ENCODE assay signal across 8 cellular contexts in genomic region chr11:120432056-120433018, GRCh38.
DNase-seq lines count a peak whose midpoint lies in the region; ATAC-seq, FAIRE-seq and TF ChIP-seq lines count a peak whose summit lies in the region.

No MANE protein-coding gene starts in this region.

- 41 to 44% methylated on average over 4 of the region's 4 CpGs for WGBS in pancreas, 2 donors

- H3K4me1 ChIP-seq in RWPE2 (ENCODE audit: insufficient read depth, poor library complexity, severe bottlenecking) (peaks cover 14% of the 10 kb centered on the region), pancreas (peaks cover 0 to 16% (median 5%) of the 10 kb centered on the region in 3 donors)

- H3K27me3 ChIP-seq in RWPE2 (ENCODE audit: insufficient read depth, poor library complexity, severe bottlenecking) (no peaks in the 10 kb centered on the region), pancreas (no peaks in the 10 kb centered on the region)

- H3K9me3 ChIP-seq in RWPE2 (ENCODE audit: severe bottlenecking) (no peaks in the 10 kb centered on the region), pancreas (no peaks in the 10 kb centered on the region)

- H3K27ac ChIP-seq in RWPE2 (ENCODE audit: poor library complexity, severe bottlenecking) = peak overlapping the region; percentile 77
- peak overlapping the region in 2 of 4 donors; percentile 7 to 39 for H3K27ac ChIP-seq in pancreas

- H3K36me3 ChIP-seq in RWPE2 (ENCODE audit: low read depth) (peaks cover 44% of the 10 kb centered on the region), pancreas (peaks cover 0 to 4% (median 0%) of the 10 kb centered on the region in 3 donors)

- peak; percentile 20 for DNase-seq in 8988T
- DNase-seq in RWPE2 (ENCODE audit: low spot score) = peak; percentile 51
- DNase-seq in epithelial cell of esophagus (ENCODE audit: low read depth) = peak; percentile 97
- DNase-seq in pancreas = peak in 3 of 6 donors; percentile 6 to 55 (median 43)
- no peak for DNase-seq in NCI-H1105 (lab: John Stamatoyannopoulos, UW)

- TF ChIP-seq CTCF in RWPE2 (IDR thresholded peaks at IDR 0.05; ENCODE audit: poor library complexity, severe bottlenecking) = no peak
- no peak for TF ChIP-seq CTCF in epithelial cell of esophagus (IDR thresholded peaks at IDR 0.05; ENCODE audit: insufficient read depth, low read depth, low read length, missing control alignments)
- TF ChIP-seq CTCF in pancreas (IDR thresholded peaks at IDR 0.05) = no peak

- intact Hi-C loops in pancreas (cut with DNase I) = no loop called here

- ATAC-seq in GM19452 (IDR thresholded peaks at IDR 0.05; ENCODE audit: unreplicated experiment) (peak; percentile 54), RWPE2 (ENCODE audit: low read depth) (peak; percentile 99), pancreas (peak; percentile 77 to 97 (median 92)), GM19328 (IDR thresholded peaks at IDR 0.05; ENCODE audit: unreplicated experiment) (no peak), GM21381 (IDR thresholded peaks at IDR 0.05; ENCODE audit: unreplicated experiment) (no peak)

- FAIRE-seq in pancreas (lab: Jason Lieb, UNC) = peak; percentile 95

- H3K4me3 ChIP-seq in RWPE2 (ENCODE audit: severe bottlenecking) (no peak overlapping the region), epithelial cell of esophagus (ENCODE audit: low read length) (no peak overlapping the region), pancreas (no peak overlapping the region)

Comparison
In these comparisons a context has a peak if more than half of its experiments do, and no peak if none do; other contexts are left out.
1. ATAC-seq: peak in GM19452 (single experiment), RWPE2 (single experiment) and pancreas (4 of 4); none in GM19328 (single experiment) and GM21381 (single experiment).